15 cellular contexts compared by ENCODE assay signal in the genomic region with DNA sequence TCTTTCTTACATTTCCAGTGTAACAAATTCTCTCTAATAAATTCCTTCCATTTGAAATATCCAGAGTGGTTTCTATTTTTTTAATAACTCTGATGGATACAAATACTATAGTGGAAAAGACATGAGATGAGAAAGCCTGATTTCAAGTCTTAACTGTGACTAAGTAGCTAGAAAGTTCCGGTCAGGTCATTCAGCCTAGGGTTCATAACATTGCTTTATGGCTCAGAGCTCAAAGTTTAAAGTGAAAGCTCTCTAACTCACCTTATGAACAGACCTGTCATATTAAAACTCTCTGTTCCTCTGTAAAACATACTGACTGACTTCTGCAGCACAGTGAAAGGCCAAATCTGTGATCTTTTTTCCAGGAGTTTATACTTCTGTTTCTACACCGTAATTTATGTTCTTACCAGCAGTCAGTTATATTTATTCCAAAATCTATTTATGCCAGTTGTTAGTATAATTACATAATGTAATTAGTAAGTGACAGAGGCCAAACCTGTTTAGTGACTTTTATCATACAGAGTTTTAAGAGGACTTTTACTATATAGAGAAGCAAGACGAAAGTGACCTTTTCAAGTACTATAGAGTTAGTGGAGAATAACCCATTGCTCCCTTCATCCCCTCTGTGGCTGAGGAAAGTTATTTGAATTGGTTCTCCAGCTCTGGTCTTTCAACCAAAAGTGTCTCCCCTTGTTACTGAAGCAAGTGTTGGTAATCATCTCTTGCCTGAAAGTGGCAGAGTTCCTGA.
A peak's percentile ranks its signal among the peaks of the same experiment; 100 is the strongest.
DNase-seq lines count a peak whose midpoint lies in the region; ATAC-seq and TF ChIP-seq lines count a peak whose summit lies in the region.
"Had no signal": no experiment of that assay in that cellular context is flagged by ENCODE, and none has a peak within 500 bp of the region (broad histone marks: within the 10 kb centered on the region; RNA-seq: fewer than 3 reads in every experiment).

No MANE protein-coding gene starts in this region.

- H3K27me3 Mint-ChIP-seq in mesothelial cell of epicardium (ENCODE audit: low read depth): no peaks in the 10 kb centered on the region

- no peak overlapping the region for H3K27ac Mint-ChIP-seq in mesothelial cell of epicardium
- H3K27ac Mint-ChIP-seq: activated naive CD8-positive, alpha-beta T cell treated with anti-CD3 and anti-CD28 coated beads, Interleukin-2, amount 10 ng/mL, durations not matched to agents 7 days and 5 days had no signal

- no peaks in the 10 kb centered on the region for H3K9me3 Mint-ChIP-seq in mesothelial cell of epicardium
- H3K9me3 Mint-ChIP-seq: activated naive CD8-positive, alpha-beta T cell treated with anti-CD3 and anti-CD28 coated beads, Interleukin-2, amount 10 ng/mL, durations not matched to agents 7 days and 5 days had no signal

- TF ChIP-seq EP300 in transverse colon (IDR thresholded peaks at IDR 0.05; ENCODE audit: low read depth): no peak
- TF ChIP-seq EP300 in tibial nerve (IDR thresholded peaks at IDR 0.05): no peak

- peaks cover 16% of the 10 kb centered on the region for H3K4me1 Mint-ChIP-seq in mesothelial cell of epicardium

- no peaks in the 10 kb centered on the region for H3K36me3 ChIP-seq in transverse colon
- no peaks in the 10 kb centered on the region for H3K36me3 ChIP-seq in tibial nerve
- H3K36me3 ChIP-seq: right lobe of liver had no signal

- in situ Hi-C loops in transverse colon (cut with MboI; ENCODE audit: low pct_ligation_motif_present in 1 of 4, low pct_unique_long_range_greater_than_20kb in 1 of 4, low sequenced_read_pairs in 3 of 4): no loop called here

- intact Hi-C loops in transverse colon (cut with DNase I; ENCODE audit: low total_unique reads): no loop called here

- H3K27me3 ChIP-seq in transverse colon (no peaks in the 10 kb centered on the region), tibial nerve (no peaks in the 10 kb centered on the region)
- H3K27me3 ChIP-seq: right lobe of liver had no signal

- no peak overlapping the region for H3K4me3 Mint-ChIP-seq in mesothelial cell of epicardium
- H3K4me3 Mint-ChIP-seq: activated naive CD8-positive, alpha-beta T cell treated with anti-CD3 and anti-CD28 coated beads, Interleukin-2, amount 10 ng/mL, durations not matched to agents 7 days and 5 days had no signal

- TF ChIP-seq POLR2A in transverse colon (IDR thresholded peaks at IDR 0.05) (no peak), tibial nerve (IDR thresholded peaks at IDR 0.05) (no peak)

- DNase-seq in DMS53 (lab: John Stamatoyannopoulos, UW): peak; percentile 18
- DNase-seq in DMS53 treated with DMSO at 0.1 percent for 48 hours (lab: John Stamatoyannopoulos, UW; ENCODE audit: unreplicated experiment): no peak
- no peak for DNase-seq in transverse colon
- DNase-seq in tibial nerve (ENCODE audit: low spot score in 2 of 2): no peak
- DNase-seq in mesothelial cell of epicardium (ENCODE audit: low spot score in 2 of 2, unreplicated experiment in 2 of 2): no peak
- no peak for DNase-seq in NCI-H2029 (lab: John Stamatoyannopoulos, UW)
- DNase-seq: activated CD4-positive, alpha-beta T cell treated with anti-CD3 and anti-CD28 coated beads, Interleukin-2, amount 50 U/mL, for 1 hour; activated naive CD8-positive, alpha-beta T cell treated with anti-CD3 and anti-CD28 coated beads, Interleukin-2, amount 10 ng/mL, durations not matched to agents 7 days and 5 days; effector CD4-positive, alpha-beta T cell; head of caudate nucleus; right lobe of liver had no signal

- H3K27ac ChIP-seq in transverse colon: peak overlapping the region in 3 of 4 donors; percentile 36 to 49 (median 47)
- no peak overlapping the region for H3K27ac ChIP-seq in tibial nerve
- H3K27ac ChIP-seq: 22Rv1, right lobe of liver, SK-N-MC had no signal

- no peaks in the 10 kb centered on the region for H3K36me3 Mint-ChIP-seq in mesothelial cell of epicardium
- H3K36me3 Mint-ChIP-seq: activated naive CD8-positive, alpha-beta T cell treated with anti-CD3 and anti-CD28 coated beads, Interleukin-2, amount 10 ng/mL, durations not matched to agents 7 days and 5 days had no signal

- ATAC-seq in HG02798 (IDR thresholded peaks at IDR 0.05; ENCODE audit: poor library complexity, unreplicated experiment): peak; percentile 86
- peak; percentile 72 for ATAC-seq in HG03520 (IDR thresholded peaks at IDR 0.05; ENCODE audit: unreplicated experiment)
- ATAC-seq: right lobe of liver had no signal

- no peak overlapping the region for H3K4me3 ChIP-seq in transverse colon
- no peak overlapping the region for H3K4me3 ChIP-seq in tibial nerve
- H3K4me3 ChIP-seq: right lobe of liver, SK-N-MC had no signal

- H3K4me1 ChIP-seq in transverse colon (peaks cover 5 to 20% (median 13%) of the 10 kb centered on the region in 4 donors), tibial nerve (peaks cover 0 to 10% (median 0%) of the 10 kb centered on the region in 4 donors)
- H3K4me1 ChIP-seq: right lobe of liver had no signal

- TF ChIP-seq CTCF in transverse colon (IDR thresholded peaks at IDR 0.05) (no peak), tibial nerve (IDR thresholded peaks at IDR 0.05) (no peak), mesothelial cell of epicardium (IDR thresholded peaks at IDR 0.05; ENCODE audit: unreplicated experiment) (no peak)

- WGBS in transverse colon (ENCODE audit: low coverage in 1 of 2), 2 donors: 41 to 44% methylated on average over 3 of the region's 3 CpGs
- 86 to 87% methylated on average over 3 of the region's 3 CpGs for WGBS in tibial nerve, 2 donors

- H3K9me3 ChIP-seq in transverse colon (no peaks in the 10 kb centered on the region), tibial nerve (no peaks in the 10 kb centered on the region)
- H3K9me3 ChIP-seq: right lobe of liver had no signal

Comparison
In these comparisons a context has a peak if more than half of its experiments do, and no peak if none do; other contexts are left out.
1. H3K27ac ChIP-seq: peak in transverse colon (3 of 4); none in tibial nerve (0 of 4).